11 cellular contexts compared by ENCODE assay signal in the genomic region with DNA sequence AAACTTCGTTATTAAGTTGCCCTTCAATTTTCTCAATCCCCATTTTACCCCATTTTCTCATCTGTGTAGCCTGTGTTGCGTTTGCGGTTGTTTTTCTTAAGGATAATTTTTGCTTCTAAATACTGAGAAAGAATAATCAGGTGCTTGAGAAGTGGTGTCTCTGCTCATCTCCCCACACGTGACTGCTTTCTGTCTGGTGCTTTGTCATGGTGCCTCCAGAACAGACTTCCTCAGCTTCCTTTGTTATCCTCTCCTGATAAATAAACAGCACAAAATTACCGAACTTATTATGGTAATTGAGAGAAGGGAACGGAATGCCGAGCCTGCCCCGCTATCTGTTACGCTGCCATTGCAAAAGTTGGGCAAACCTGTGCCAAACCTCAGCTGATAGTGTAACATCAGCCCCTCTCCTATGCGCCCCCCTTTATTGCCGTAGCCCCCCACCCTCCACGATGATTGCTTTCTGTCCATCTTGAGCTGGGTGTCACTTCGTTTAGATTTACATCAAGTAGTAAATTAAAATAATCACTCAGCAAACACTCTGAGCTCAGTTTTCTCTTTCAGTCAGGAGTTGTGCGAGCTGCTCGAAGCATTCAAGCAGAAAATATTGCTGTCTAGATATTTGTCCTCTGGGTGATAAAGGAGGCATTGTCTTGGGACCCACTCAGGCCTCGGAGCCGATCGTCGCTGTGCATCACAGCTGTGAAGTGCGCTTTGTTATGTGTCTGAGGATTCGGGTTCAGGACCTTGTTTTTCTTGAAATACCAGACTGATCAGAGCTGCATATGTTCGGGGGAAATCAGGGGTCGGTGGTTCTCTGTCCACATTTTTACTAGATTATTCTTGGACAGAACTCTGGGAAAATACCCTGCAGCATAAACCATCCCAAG.
A peak's percentile ranks its signal among the peaks of the same experiment; 100 is the strongest.
DNase-seq lines count a peak whose midpoint lies in the region; ATAC-seq and TF ChIP-seq lines count a peak whose summit lies in the region.
"Had no signal": no experiment of that assay in that cellular context is flagged by ENCODE, and none has a peak within 500 bp of the region (broad histone marks: within the 10 kb centered on the region; RNA-seq: fewer than 3 reads in every experiment).

No MANE protein-coding gene starts in this region.

- H3K27me3 Mint-ChIP-seq in osteocyte (ENCODE audit: unreplicated experiment), result peaks cover 17% of the 10 kb centered on the region
- H3K27me3 Mint-ChIP-seq: activated CD8-positive, alpha-beta memory T cell treated with anti-CD3 and anti-CD28 coated beads, Interleukin-2, amount 10 ng/mL, durations not matched to agents 7 days and 5 days; CD4-positive, CD25-positive, alpha-beta regulatory T cell had no signal

- CTCF ChIA-PET in HEK293T (lab: Yijun Ruan, JAX), result interaction anchor here (0.6 kb wide), 1 partner anchor 27 kb away, joined by 3 read pairs; no protein-coding TSS in a partner anchor

- H3K4me3 Mint-ChIP-seq in osteocyte (ENCODE audit: unreplicated experiment), result peak overlapping the region; percentile 18
- H3K4me3 Mint-ChIP-seq: activated CD8-positive, alpha-beta memory T cell treated with anti-CD3 and anti-CD28 coated beads, Interleukin-2, amount 10 ng/mL, durations not matched to agents 7 days and 5 days; CD4-positive, CD25-positive, alpha-beta regulatory T cell had no signal

- H3K4me1 ChIP-seq in aorta (ENCODE audit: control insufficient read depth in 1 of 2, insufficient read depth in 2 of 2, low read length in 2 of 2), result no peaks in the 10 kb centered on the region

- ATAC-seq in aorta (ENCODE audit: low FRiP score), result no peak
- ATAC-seq in HG03025 (IDR thresholded peaks at IDR 0.05; ENCODE audit: low FRiP score, unreplicated experiment), result no peak
- ATAC-seq: activated CD8-positive, alpha-beta memory T cell treated with anti-CD3 and anti-CD28 coated beads, Interleukin-2, amount 10 ng/mL, durations not matched to agents 7 days and 5 days had no signal

- H3K36me3 ChIP-seq in aorta (ENCODE audit: control insufficient read depth in 1 of 2, insufficient read depth in 2 of 2, low read length in 1 of 2), result no peaks in the 10 kb centered on the region

- peaks cover 6% of the 10 kb centered on the region for H3K4me1 Mint-ChIP-seq in osteocyte (ENCODE audit: unreplicated experiment)
- H3K4me1 Mint-ChIP-seq: activated CD8-positive, alpha-beta memory T cell treated with anti-CD3 and anti-CD28 coated beads, Interleukin-2, amount 10 ng/mL, durations not matched to agents 7 days and 5 days; CD4-positive, CD25-positive, alpha-beta regulatory T cell had no signal

- H3K9me3 ChIP-seq in aorta (ENCODE audit: control insufficient read depth, low read length), result no peaks in the 10 kb centered on the region

- H3K27ac Mint-ChIP-seq in osteocyte (ENCODE audit: unreplicated experiment), result no peak overlapping the region
- H3K27ac Mint-ChIP-seq: activated CD8-positive, alpha-beta memory T cell treated with anti-CD3 and anti-CD28 coated beads, Interleukin-2, amount 10 ng/mL, durations not matched to agents 7 days and 5 days; CD4-positive, CD25-positive, alpha-beta regulatory T cell had no signal

- intact Hi-C loops in aorta (cut with DNase I), result no loop called here

- peaks cover 0 to 1% of the 10 kb centered on the region in 2 donors for H3K27me3 ChIP-seq in aorta (ENCODE audit: control insufficient read depth in 1 of 2, insufficient read depth in 2 of 2, low read length in 1 of 2)

- peak; percentile 18 for DNase-seq in HEK293T (ENCODE audit: extremely low spot score)
- peak; percentile 40 for DNase-seq in NCI-H510A treated with DMSO at 0.1 percent for 48 hours (lab: John Stamatoyannopoulos, UW)
- DNase-seq in epithelial cell of proximal tubule (ENCODE audit: low read depth), result no peak
- DNase-seq in osteocyte (ENCODE audit: extremely low spot score, unreplicated experiment), result no peak
- DNase-seq in aorta, result no peak
- DNase-seq in activated gamma-delta T cell (lab: John Stamatoyannopoulos, UW), result no peak
- no peak for DNase-seq in activated naive CD4-positive, alpha-beta T cell (lab: John Stamatoyannopoulos, UW)
- DNase-seq: activated CD8-positive, alpha-beta memory T cell treated with anti-CD3 and anti-CD28 coated beads, Interleukin-2, amount 10 ng/mL, durations not matched to agents 7 days and 5 days; CD4-positive, CD25-positive, alpha-beta regulatory T cell had no signal

- no peak overlapping the region for H3K27ac ChIP-seq in aorta (ENCODE audit: low read depth in 1 of 2, low read length in 2 of 2)
- H3K27ac ChIP-seq: HL-60 had no signal

- POLR2A ChIA-PET in HEK293T (lab: Yijun Ruan, JAX), result no interaction called here

- H3K9me3 Mint-ChIP-seq in osteocyte (ENCODE audit: unreplicated experiment), result no peaks in the 10 kb centered on the region

- H3K4me3 ChIP-seq in epithelial cell of proximal tubule (ENCODE audit: low read depth, low read length), result peak overlapping the region; percentile 27
- H3K4me3 ChIP-seq in aorta (ENCODE audit: low read length in 2 of 2), result no peak overlapping the region

- WGBS in aorta, 2 donors, result 49 to 51% methylated on average over 23 of the region's 23 CpGs

- TF ChIP-seq CTCF in epithelial cell of proximal tubule (conservative IDR thresholded peaks at IDR 0.05; ENCODE audit: low read depth, low read length), result no peak
- no peak for TF ChIP-seq CTCF in osteocyte (IDR thresholded peaks at IDR 0.05)

- H3K36me3 Mint-ChIP-seq in osteocyte (ENCODE audit: unreplicated experiment), result no peaks in the 10 kb centered on the region
- H3K36me3 Mint-ChIP-seq: activated CD8-positive, alpha-beta memory T cell treated with anti-CD3 and anti-CD28 coated beads, Interleukin-2, amount 10 ng/mL, durations not matched to agents 7 days and 5 days; CD4-positive, CD25-positive, alpha-beta regulatory T cell had no signal

TF ChIP-seq in HEK293T, 16 proteins besides CTCF, POLR2A, EP300 and RAD21:
- no peak for TF ChIP-seq ELF4 (IDR thresholded peaks at IDR 0.05)
- no peak for TF ChIP-seq BHLHE40 (IDR thresholded peaks at IDR 0.05; ENCODE audit: borderline replicate concordance)
- no peak for TF ChIP-seq SUZ12 (IDR thresholded peaks at IDR 0.05)
- TF ChIP-seq FOXM1 (IDR thresholded peaks at IDR 0.05; ENCODE audit: borderline replicate concordance), result no peak
- TF ChIP-seq ZNF384 (IDR thresholded peaks at IDR 0.05), result no peak
- no peak for TF ChIP-seq TARDBP (IDR thresholded peaks at IDR 0.05)
- TF ChIP-seq PKNOX1 (IDR thresholded peaks at IDR 0.05), result peak; percentile 45

Comparison
In these comparisons a context has a peak if more than half of its experiments do, and no peak if none do; other contexts are left out.
1. DNase-seq: peak in HEK293T (single experiment) and NCI-H510A treated with DMSO at 0.1 percent for 48 hours (single experiment); none in epithelial cell of proximal tubule (single experiment), osteocyte (single experiment), aorta (0 of 2), activated gamma-delta T cell (single experiment) and activated naive CD4-positive, alpha-beta T cell (0 of 4).